In the genomic region with DNA sequence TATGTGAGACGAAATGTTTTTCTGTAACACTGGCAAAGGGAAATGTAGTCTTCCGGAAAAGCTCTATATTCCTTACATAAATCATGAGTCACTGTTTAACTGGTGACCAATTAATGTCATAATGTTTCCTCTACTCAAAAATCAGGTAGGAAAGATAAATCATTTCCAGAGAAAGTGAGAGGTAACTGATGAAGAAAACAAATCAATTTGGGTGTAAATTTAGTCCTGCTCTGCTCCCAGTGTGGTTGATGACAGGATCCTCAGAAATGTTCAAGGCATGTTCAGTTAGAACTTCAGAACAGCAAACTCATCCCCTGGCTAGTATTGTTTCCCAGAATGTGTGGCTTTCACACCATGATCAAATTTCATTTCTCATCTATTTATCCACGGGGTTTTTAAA, we compare ENCODE assay signal across 17 cellular contexts. TPM values are rescaled to one million over a fixed set of nuclear protein-coding genes. Genes with fewer than 3 reads are reported as not detected.
A peak's percentile ranks its signal among the peaks of the same experiment; 100 is the strongest.
DNase-seq lines count a peak whose midpoint lies in the region; ATAC-seq and TF ChIP-seq lines count a peak whose summit lies in the region.
"Had no signal": no experiment of that assay in that cellular context is flagged by ENCODE, and none has a peak within 500 bp of the region (broad histone marks: within the 10 kb centered on the region; RNA-seq: fewer than 3 reads in every experiment).

No MANE protein-coding gene starts in this region.

- no peaks in the 10 kb centered on the region for H3K36me3 ChIP-seq in mammary epithelial cell (ENCODE audit: insufficient read depth, low read length)
- no peaks in the 10 kb centered on the region for H3K36me3 ChIP-seq in mesenchymal stem cell (ENCODE audit: control insufficient read depth in 1 of 2, insufficient read depth in 2 of 2, low read depth in 1 of 2, low read length in 2 of 2)
- no peaks in the 10 kb centered on the region for H3K36me3 ChIP-seq in sigmoid colon
- no peaks in the 10 kb centered on the region for H3K36me3 ChIP-seq in Karpas-422 (ENCODE audit: insufficient read depth, low read length)

- H2BK5ac ChIP-seq in mesenchymal stem cell (ENCODE audit: low read depth, low read length, poor library complexity, severe bottlenecking): peak overlapping the region; percentile 51

- H2AK5ac ChIP-seq in mesenchymal stem cell (ENCODE audit: low read length, severe bottlenecking): no peak overlapping the region

- H3K27ac ChIP-seq in mammary epithelial cell (ENCODE audit: insufficient read depth, low read depth, low read length) (no peak overlapping the region), mesenchymal stem cell (ENCODE audit: low read length, poor library complexity, severe bottlenecking) (peak overlapping the region; percentile 98), sigmoid colon (no peak overlapping the region), Karpas-422 (ENCODE audit: low read length) (no peak overlapping the region)

- no peak overlapping the region for H2BK15ac ChIP-seq in mesenchymal stem cell (ENCODE audit: low read depth, poor library complexity, severe bottlenecking)

- no peak overlapping the region for H2BK120ac ChIP-seq in mesenchymal stem cell (ENCODE audit: low read depth, low read length)

- H2AFZ ChIP-seq in mammary epithelial cell (ENCODE audit: low read depth, low read length) (peak overlapping the region; percentile 22), mesenchymal stem cell (ENCODE audit: low read depth, low read length) (no peak overlapping the region), Karpas-422 (ENCODE audit: low read length) (no peak overlapping the region)

- H3K27me3 ChIP-seq in mammary epithelial cell (ENCODE audit: insufficient read depth, low read length): no peaks in the 10 kb centered on the region
- H3K27me3 ChIP-seq in mesenchymal stem cell (ENCODE audit: control insufficient read depth in 1 of 2, insufficient read depth in 1 of 2, low read length in 2 of 2): peaks cover 0 to 8% of the 10 kb centered on the region in 2 experiments
- H3K27me3 ChIP-seq in sigmoid colon: no peaks in the 10 kb centered on the region
- H3K27me3 ChIP-seq in Karpas-422 (ENCODE audit: low read length): no peaks in the 10 kb centered on the region

- H3K9me3 ChIP-seq in mammary epithelial cell (replicated peaks; ENCODE audit: insufficient read depth, low read length) (no peaks in the 10 kb centered on the region), mesenchymal stem cell (ENCODE audit: control insufficient read depth, low read length) (no peaks in the 10 kb centered on the region), sigmoid colon (no peaks in the 10 kb centered on the region), Karpas-422 (ENCODE audit: low read length) (no peaks in the 10 kb centered on the region)

- no peak overlapping the region for H4K8ac ChIP-seq in mesenchymal stem cell (ENCODE audit: low read length)

- no peak overlapping the region for H3K4me3 ChIP-seq in mammary epithelial cell (replicated peaks in 1 of 3; ENCODE audit: insufficient read depth in 1 of 3, low read depth in 2 of 3, low read length in 3 of 3)
- no peak overlapping the region for H3K4me3 ChIP-seq in mesenchymal stem cell (ENCODE audit: insufficient read depth in 1 of 2, low read depth in 1 of 2, low read length in 2 of 2)
- no peak overlapping the region for H3K4me3 ChIP-seq in sigmoid colon
- no peak overlapping the region for H3K4me3 ChIP-seq in Karpas-422 (ENCODE audit: low read length)
- H3K4me3 ChIP-seq: GM12878 had no signal

- no peak for TF ChIP-seq POLR2A in sigmoid colon (IDR thresholded peaks at IDR 0.05)

- in situ Hi-C loops in ACHN (cut with HindIII; ENCODE audit: low pct_ligation_motif_present, low pct_unique_long_range_greater_than_20kb, low sequenced_read_pairs) (no loop called here), mammary epithelial cell (cut with MboI; ENCODE audit: low sequenced_read_pairs in 2 of 2) (no loop called here)

- no peak overlapping the region for H3K23ac ChIP-seq in mesenchymal stem cell (ENCODE audit: low read length in 2 of 2)

- no peak overlapping the region for H3K9ac ChIP-seq in mammary epithelial cell (ENCODE audit: insufficient read depth, low read length)
- H3K9ac ChIP-seq in mesenchymal stem cell (ENCODE audit: low read length): peak overlapping the region; percentile 27
- H3K9ac ChIP-seq in Karpas-422 (ENCODE audit: low read length): no peak overlapping the region

- dilution Hi-C loops in mammary epithelial cell (cut with HindIII; ENCODE audit: low sequenced_read_pairs): no loop called here

- peak overlapping the region; percentile 51 for H3K4me2 ChIP-seq in mammary epithelial cell (ENCODE audit: insufficient read depth, low read depth, low read length)
- H3K4me2 ChIP-seq in mesenchymal stem cell (ENCODE audit: low read length, poor library complexity, severe bottlenecking): no peak overlapping the region
- no peak overlapping the region for H3K4me2 ChIP-seq in Karpas-422 (ENCODE audit: low read depth, low read length, poor library complexity, severe bottlenecking)

- no peak overlapping the region for H2BK12ac ChIP-seq in mesenchymal stem cell (ENCODE audit: low read length in 2 of 2)

- no peaks in the 10 kb centered on the region for H3K79me1 ChIP-seq in mesenchymal stem cell (replicated peaks; ENCODE audit: low read length, poor library complexity, severe bottlenecking)

- no peaks in the 10 kb centered on the region for H4K20me1 ChIP-seq in mammary epithelial cell (ENCODE audit: insufficient read depth, low read length)
- H4K20me1 ChIP-seq in Karpas-422 (ENCODE audit: insufficient read depth, low read depth, low read length): no peaks in the 10 kb centered on the region

- no peak overlapping the region for H3K4ac ChIP-seq in mesenchymal stem cell (ENCODE audit: low read depth in 1 of 2, low read length in 2 of 2)

- H3K18ac ChIP-seq in mesenchymal stem cell (ENCODE audit: low read depth in 1 of 2, low read length in 2 of 2): no peak overlapping the region

- H3K79me2 ChIP-seq in mammary epithelial cell (ENCODE audit: insufficient read depth, low read length): no peaks in the 10 kb centered on the region
- no peaks in the 10 kb centered on the region for H3K79me2 ChIP-seq in Karpas-422 (ENCODE audit: low read length)

- H3K9me2 ChIP-seq in Karpas-422 (replicated peaks; ENCODE audit: insufficient read depth, low read length): no peaks in the 10 kb centered on the region

- no peak for ATAC-seq in HG02840 (IDR thresholded peaks at IDR 0.05; ENCODE audit: low FRiP score, unreplicated experiment)
- no peak for ATAC-seq in HG03432 (IDR thresholded peaks at IDR 0.05; ENCODE audit: unreplicated experiment)
- ATAC-seq: activated naive CD8-positive, alpha-beta T cell treated with anti-CD3 and anti-CD28 coated beads, Interleukin-2, amount 50 U/mL, for 24 hours; GM12878; HepG2 had no signal

- DNase-seq in ACHN: peak; percentile 53
- DNase-seq in LHCN-M2 (ENCODE audit: low read depth): peak; percentile 85
- DNase-seq in mammary epithelial cell: peak; percentile 7
- DNase-seq in mesenchymal stem cell: no peak
- no peak for DNase-seq in sigmoid colon
- DNase-seq in Karpas-422: no peak
- DNase-seq: activated CD4-positive, alpha-beta T cell treated with anti-CD3 and anti-CD28 coated beads, Interleukin-2, amount 10 ng/mL, durations not matched to agents 24 days and 14 days; activated naive CD8-positive, alpha-beta T cell treated with anti-CD3 and anti-CD28 coated beads, Interleukin-2, amount 50 U/mL, for 24 hours; activated T-cell treated with anti-CD3 and anti-CD28 coated beads, Interleukin-2, amount 50 U/mL, for 1 hour; DMS79; NCI-H1092 treated with DMSO at 0.1 percent for 48 hours; NCI-H345; occipital lobe had no signal

- H4K91ac ChIP-seq in mesenchymal stem cell (ENCODE audit: low read length): no peak overlapping the region

- H3K4me1 ChIP-seq in mammary epithelial cell (ENCODE audit: insufficient read depth, low read length) (no peaks in the 10 kb centered on the region), mesenchymal stem cell (ENCODE audit: control insufficient read depth, insufficient read depth, low read depth, low read length) (peaks cover 3% of the 10 kb centered on the region), sigmoid colon (no peaks in the 10 kb centered on the region), Karpas-422 (ENCODE audit: low read length) (peaks cover 15% of the 10 kb centered on the region)

- CTCF ChIA-PET in mammary epithelial cell (lab: Charles Lee; ENCODE audit: low non-redundant PET): interaction anchor here (0.7 kb wide), 1 partner anchor 79 kb away, joined by 3 read pairs; no protein-coding TSS in a partner anchor

- no TSS peak for BruUV-seq in mammary epithelial cell (replicated peaks; lab: Mats Ljungman, UMichigan)

- intact Hi-C loops in mammary epithelial cell (cut with micrococcal nuclease): no loop called here
- intact Hi-C loops in sigmoid colon (cut with DNase I): no loop called here

- WGBS in mammary epithelial cell (ENCODE audit: low coverage, missing lambda C conversion rate): 20% methylated on average over 3 of the region's 3 CpGs
- 47% methylated on average over 1 of the region's 3 CpGs for WGBS in mesenchymal stem cell
- 3 to 28% methylated on average over 3 of the region's 3 CpGs for whole genome bisulfite sequencing in sigmoid colon, 2 donors

- TF ChIP-seq CTCF in mammary epithelial cell (conservative IDR thresholded peaks at IDR 0.05 in 1 of 2, IDR thresholded peaks at IDR 0.05 in 1 of 2; ENCODE audit: extremely low read depth in 1 of 2, insufficient read depth in 1 of 2, low read depth in 1 of 2, low read length in 2 of 2): no peak
- TF ChIP-seq CTCF in sigmoid colon (IDR thresholded peaks at IDR 0.05): no peak

- TF ChIP-seq EP300 in sigmoid colon (IDR thresholded peaks at IDR 0.05): no peak

- H3K14ac ChIP-seq in mesenchymal stem cell (ENCODE audit: low read length in 2 of 2): no peak overlapping the region

RNA-seq across cellular contexts. Expression of gene SPACA1, which starts 38.8 kb away (rescaled TPM):
- not detected in 2 replicates for total RNA-seq in LHCN-M2 (2014; rRNA removed)
- polyA plus RNA-seq in LHCN-M2 (2012): not detected
- total RNA-seq in mammary epithelial cell: not detected
- not detected for polyA plus RNA-seq in mammary epithelial cell
- not detected for polyA minus RNA-seq in mammary epithelial cell
- not detected for polyA plus RNA-seq in mesenchymal stem cell (2013, experiment 1 of 2)
- polyA plus RNA-seq in mesenchymal stem cell (2013, experiment 2 of 2): not detected
- not detected for total RNA-seq in sigmoid colon
- polyA plus RNA-seq in sigmoid colon: not detected
- total RNA-seq in Karpas-422 (2014; rRNA removed; shearing (Covaris generic); ENCODE audit: low replicate concordance): not detected in 2 replicates
- total RNA-seq: activated CD4-positive, alpha-beta T cell treated with anti-CD3 and anti-CD28 coated beads, Interleukin-2, amount 10 ng/mL, durations not matched to agents 24 days and 14 days; GM12878; HepG2; occipital lobe had no signal
- polyA plus RNA-seq: GM12878 had no signal

Comparison
In these comparisons a context has a peak if more than half of its experiments do, and no peak if none do; other contexts are left out.
1. DNase-seq: peak in ACHN (single experiment), LHCN-M2 (single experiment) and mammary epithelial cell (single experiment); none in mesenchymal stem cell (single experiment), sigmoid colon (single experiment) and Karpas-422 (single experiment).